12 cellular contexts compared by ENCODE assay signal in genomic region chr17:45306094-45306493, GRCh38. TPM values are rescaled to one million over a fixed set of nuclear protein-coding genes. Genes with fewer than 3 reads are reported as not detected.
DNase-seq lines count a peak whose midpoint lies in the region; ATAC-seq lines count a peak whose summit lies in the region.
"Had no signal": no experiment of that assay in that cellular context is flagged by ENCODE, and none has a peak within 500 bp of the region (broad histone marks: within the 10 kb centered on the region; RNA-seq: fewer than 3 reads in every experiment).

No MANE protein-coding gene starts in this region.

- no peak for DNase-seq in CD4-positive, CD25-positive, alpha-beta regulatory T cell
- peak; percentile 34 for DNase-seq in MG63
- no peak for DNase-seq in SKM-1 (lab: John Stamatoyannopoulos, UW; ENCODE audit: unreplicated experiment)
- DNase-seq in HUDEP-2 (lab: John Stamatoyannopoulos, UW; ENCODE audit: unreplicated experiment in 76 of 76): no peak
- DNase-seq in epidermal melanocyte (ENCODE audit: insufficient read length, low spot score): no peak
- DNase-seq: DMS53, NCI-H526 treated with DMSO at 0.1 percent for 48 hours had no signal

- H3K27me3 Mint-ChIP-seq in CD4-positive, CD25-positive, alpha-beta regulatory T cell: no peaks in the 10 kb centered on the region
- no peaks in the 10 kb centered on the region for H3K27me3 Mint-ChIP-seq in dendritic cell treated with granulocyte-macrophage colony-stimulating factor and Interleukin-4, amounts not matched to agents 40 ng/mL and 50 ng/mL, for 4 days

- no peaks in the 10 kb centered on the region for H3K27me3 ChIP-seq in CD4-positive, CD25-positive, alpha-beta regulatory T cell (ENCODE audit: control insufficient read depth, insufficient read depth, low read length)
- H3K27me3 ChIP-seq in MG63: no peaks in the 10 kb centered on the region
- H3K27me3 ChIP-seq in rectal smooth muscle tissue (ENCODE audit: control insufficient read depth, insufficient read depth, low read length): no peaks in the 10 kb centered on the region
- H3K27me3 ChIP-seq: ascending aorta had no signal

- no peak for ATAC-seq in CD4-positive, CD25-positive, alpha-beta regulatory T cell (ENCODE audit: low read depth in 2 of 2)

- H3K36me3 ChIP-seq in CD4-positive, CD25-positive, alpha-beta regulatory T cell (ENCODE audit: control insufficient read depth, insufficient read depth, low read length): peaks cover 16% of the 10 kb centered on the region
- H3K36me3 ChIP-seq in MG63: peaks cover 65% of the 10 kb centered on the region
- H3K36me3 ChIP-seq in rectal smooth muscle tissue (ENCODE audit: control insufficient read depth, insufficient read depth, low read length): peaks cover under 1% of the 10 kb centered on the region
- H3K36me3 ChIP-seq: ascending aorta had no signal

- peak overlapping the region; percentile 80 for H3K27ac ChIP-seq in CD4-positive, CD25-positive, alpha-beta regulatory T cell (ENCODE audit: insufficient read depth, low read length, poor library complexity, severe bottlenecking)
- H3K27ac ChIP-seq in rectal smooth muscle tissue (ENCODE audit: low read depth, low read length): peak overlapping the region; percentile 89

- intact Hi-C loops in dendritic cell treated with granulocyte-macrophage colony-stimulating factor and Interleukin-4, amounts not matched to agents 40 ng/mL and 50 ng/mL, for 4 days (cut with micrococcal nuclease): loop anchor here (2.0 kb wide), 1 partner anchor 13 kb away; no protein-coding TSS in a partner anchor

- peaks cover 73% of the 10 kb centered on the region for H3K4me1 ChIP-seq in CD4-positive, CD25-positive, alpha-beta regulatory T cell (ENCODE audit: control insufficient read depth, insufficient read depth, low read length, poor library complexity, severe bottlenecking)
- peaks cover 39% of the 10 kb centered on the region for H3K4me1 ChIP-seq in rectal smooth muscle tissue (ENCODE audit: control insufficient read depth, insufficient read depth, low read length)

- peaks cover 14% of the 10 kb centered on the region for H3K36me3 Mint-ChIP-seq in CD4-positive, CD25-positive, alpha-beta regulatory T cell
- peaks cover 66% of the 10 kb centered on the region for H3K36me3 Mint-ChIP-seq in dendritic cell treated with granulocyte-macrophage colony-stimulating factor and Interleukin-4, amounts not matched to agents 40 ng/mL and 50 ng/mL, for 4 days (ENCODE audit: low read depth)

- no peak overlapping the region for H3K9ac ChIP-seq in rectal smooth muscle tissue (ENCODE audit: low read length)

- no peaks in the 10 kb centered on the region for H3K9me3 ChIP-seq in CD4-positive, CD25-positive, alpha-beta regulatory T cell (ENCODE audit: control insufficient read depth in 2 of 2, low read length in 2 of 2)
- H3K9me3 ChIP-seq in MG63: no peaks in the 10 kb centered on the region
- H3K9me3 ChIP-seq: ascending aorta had no signal

- peaks cover 36 to 85% (median 60%) of the 10 kb centered on the region in 4 donors for H3K4me1 Mint-ChIP-seq in CD4-positive, CD25-positive, alpha-beta regulatory T cell
- peaks cover 83% of the 10 kb centered on the region for H3K4me1 Mint-ChIP-seq in dendritic cell treated with granulocyte-macrophage colony-stimulating factor and Interleukin-4, amounts not matched to agents 40 ng/mL and 50 ng/mL, for 4 days (ENCODE audit: low read depth)

- H3K9me3 Mint-ChIP-seq in CD4-positive, CD25-positive, alpha-beta regulatory T cell: no peaks in the 10 kb centered on the region
- no peaks in the 10 kb centered on the region for H3K9me3 Mint-ChIP-seq in dendritic cell treated with granulocyte-macrophage colony-stimulating factor and Interleukin-4, amounts not matched to agents 40 ng/mL and 50 ng/mL, for 4 days

- H3K4me3 Mint-ChIP-seq in CD4-positive, CD25-positive, alpha-beta regulatory T cell: peak overlapping the region in 1 of 4 donors; percentile 64
- peak overlapping the region; percentile 23 for H3K4me3 Mint-ChIP-seq in dendritic cell treated with granulocyte-macrophage colony-stimulating factor and Interleukin-4, amounts not matched to agents 40 ng/mL and 50 ng/mL, for 4 days

- H3K4me3 ChIP-seq in CD4-positive, CD25-positive, alpha-beta regulatory T cell (ENCODE audit: low read depth, low read length): peak overlapping the region; percentile 7
- no peak overlapping the region for H3K4me3 ChIP-seq in MG63
- no peak overlapping the region for H3K4me3 ChIP-seq in rectal smooth muscle tissue (ENCODE audit: low read length)
- H3K4me3 ChIP-seq: ascending aorta had no signal

- peak overlapping the region; percentile 76 to 85 (median 80) for H3K27ac Mint-ChIP-seq in CD4-positive, CD25-positive, alpha-beta regulatory T cell
- peak overlapping the region; percentile 96 for H3K27ac Mint-ChIP-seq in dendritic cell treated with granulocyte-macrophage colony-stimulating factor and Interleukin-4, amounts not matched to agents 40 ng/mL and 50 ng/mL, for 4 days

RNA-seq across cellular contexts. Expression of gene MAP3K14, which starts 10.7 kb away (rescaled TPM):
- total RNA-seq in CD4-positive, CD25-positive, alpha-beta regulatory T cell: 61.3 TPM
- polyA plus RNA-seq in CD4-positive, CD25-positive, alpha-beta regulatory T cell: 1 to 10 TPM; 5.9 to 7.9 (median 6.7) TPM
- total RNA-seq in MG63 (2014; rRNA removed; shearing (Covaris generic); ENCODE audit: low replicate concordance): 13.4 and 18.7 TPM in 2 replicates

RNA-seq across cellular contexts. Expression of gene SPATA32, which starts 44.2 kb away (rescaled TPM):
- 0.20 TPM for total RNA-seq in CD4-positive, CD25-positive, alpha-beta regulatory T cell
- polyA plus RNA-seq in CD4-positive, CD25-positive, alpha-beta regulatory T cell: under 1 TPM in 2 of 4 donors, not detected in 2; 0.36 to 0.60 TPM
- not detected in 2 replicates for total RNA-seq in MG63 (2014; rRNA removed; shearing (Covaris generic); ENCODE audit: low replicate concordance)
- total RNA-seq: ascending aorta, endothelial cell of umbilical vein, ureter had no signal
- polyA plus RNA-seq: endothelial cell of umbilical vein had no signal
